11 cellular contexts compared by ENCODE assay signal in the genomic region with DNA sequence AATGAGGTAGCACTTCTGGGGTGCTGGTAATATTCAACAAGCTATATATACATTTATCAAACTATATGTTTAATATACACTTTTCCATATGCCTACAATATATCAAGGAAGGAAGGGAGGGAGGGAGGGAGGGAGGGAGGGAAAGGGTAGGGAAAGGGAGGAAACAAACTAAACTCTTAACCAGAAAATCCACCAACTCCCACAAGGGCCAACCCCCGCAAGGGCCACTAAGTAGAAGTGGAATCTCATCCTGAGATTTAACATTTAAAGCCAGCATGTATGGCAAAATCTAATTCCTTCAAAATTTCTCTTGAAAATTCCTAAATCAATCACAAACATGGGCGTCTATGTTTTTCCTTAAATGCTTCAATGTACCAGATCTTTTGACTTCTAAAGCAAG.
"Had no signal": no experiment of that assay in that cellular context is flagged by ENCODE, and none has a peak within 500 bp of the region (broad histone marks: within the 10 kb centered on the region; RNA-seq: fewer than 3 reads in every experiment).

No MANE protein-coding gene starts in this region.

- DNase-seq: GM23248, GOT3, H7, H9, HCEC 1CT, HFFc6 had no signal

- FAIRE-seq: H1, H54 had no signal

- H2AFZ ChIP-seq: GM23248, GM23338 had no signal

- H3K27ac ChIP-seq: GM23248 had no signal

- H3K9me3 ChIP-seq: HAP-1 had no signal

- H3K4me2 ChIP-seq: GM23338 had no signal

- ATAC-seq: GM23338, HCT116 had no signal

- H3K36me3 ChIP-seq: HAP-1 had no signal

- H3K4me3 ChIP-seq: GM23248, GM23338, HAP-1 had no signal

- H3K9ac ChIP-seq: GM23248 had no signal
